21 cellular contexts compared by ENCODE assay signal in the genomic region with DNA sequence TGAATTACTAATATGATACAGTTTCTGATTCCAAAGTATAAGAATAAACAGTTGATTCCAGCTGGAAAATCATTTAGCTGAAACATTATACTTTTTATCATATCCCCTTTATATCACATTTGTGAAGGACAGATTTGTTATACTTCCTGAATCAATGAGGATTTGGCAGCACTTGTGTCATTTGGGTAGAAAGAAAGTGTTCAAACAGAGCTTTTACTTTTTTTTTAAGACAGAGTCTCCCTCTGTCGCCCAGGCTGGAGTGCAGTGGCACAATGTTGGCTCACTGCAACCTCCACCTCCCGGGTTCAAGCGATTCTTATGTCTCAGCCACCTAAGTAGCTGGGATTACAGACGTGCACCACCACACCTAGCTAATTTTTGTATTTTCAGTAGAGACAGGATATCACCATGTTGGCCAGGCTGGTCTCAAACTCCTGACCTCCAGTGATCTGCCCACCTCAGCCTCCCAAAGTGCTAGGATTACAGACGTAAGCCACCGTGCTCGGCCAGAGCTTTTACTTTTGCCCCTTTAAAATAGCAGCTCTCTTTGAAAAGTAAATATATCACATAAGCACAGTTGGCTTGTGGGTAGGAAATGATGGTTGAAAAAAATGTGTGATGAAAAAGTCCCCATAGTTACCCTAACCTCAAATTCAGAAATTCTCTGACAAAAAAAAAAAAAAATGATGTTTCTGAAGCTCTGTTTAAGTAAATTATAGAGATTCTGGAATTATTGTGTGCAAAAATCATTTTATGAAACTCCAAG.
"Had no signal": no experiment of that assay in that cellular context is flagged by ENCODE, and none has a peak within 500 bp of the region (broad histone marks: within the 10 kb centered on the region; RNA-seq: fewer than 3 reads in every experiment).

No MANE protein-coding gene starts in this region.

- H3K27ac Mint-ChIP-seq: effector memory CD8-positive, alpha-beta T cell; mesothelial cell of epicardium; nephron progenitor cell; stimulated activated naive B cell treated with anti-CD40 and anti-IgM and Interleukin-4, amounts not matched to agents 10 μg/mL and 1 μg/mL and 100 μg/mL, for 72 hours; stimulated activated naive CD8-positive, alpha-beta T cell treated with anti-CD3 and anti-CD28 coated beads, Interleukin-15, Interleukin-2, amounts not matched to agents 100 ng/mL and 50 ng/mL, for 24 hours had no signal

- H3K4me3 Mint-ChIP-seq: effector memory CD8-positive, alpha-beta T cell; mesothelial cell of epicardium; naive B cell; nephron progenitor cell; stimulated activated naive B cell treated with anti-CD40 and anti-IgM and Interleukin-4, amounts not matched to agents 10 μg/mL and 1 μg/mL and 100 μg/mL, for 72 hours; stimulated activated naive CD8-positive, alpha-beta T cell treated with anti-CD3 and anti-CD28 coated beads, Interleukin-15, Interleukin-2, amounts not matched to agents 100 ng/mL and 50 ng/mL, for 24 hours had no signal

- DNase-seq: dermis blood vessel endothelial cell; effector memory CD8-positive, alpha-beta T cell; erythroblast; esophagus squamous epithelium; kidney; left lung; mesenchymal stem cell; mucosa of descending colon; naive B cell; nephron progenitor cell; nucleus accumbens; posterior cingulate gyrus; psoas muscle; right cardiac atrium; spleen; stimulated activated naive B cell treated with anti-CD40 and anti-IgM and Interleukin-4, amounts not matched to agents 10 μg/mL and 1 μg/mL and 100 μg/mL, for 72 hours; transverse colon; upper lobe of right lung; uterus had no signal

- H3K9me3 Mint-ChIP-seq: effector memory CD8-positive, alpha-beta T cell; mesothelial cell of epicardium; naive B cell; nephron progenitor cell; stimulated activated naive B cell treated with anti-CD40 and anti-IgM and Interleukin-4, amounts not matched to agents 10 μg/mL and 1 μg/mL and 100 μg/mL, for 72 hours; stimulated activated naive CD8-positive, alpha-beta T cell treated with anti-CD3 and anti-CD28 coated beads, Interleukin-15, Interleukin-2, amounts not matched to agents 100 ng/mL and 50 ng/mL, for 24 hours had no signal

- ATAC-seq: effector memory CD8-positive, alpha-beta T cell; left lung; mucosa of descending colon; psoas muscle; right cardiac atrium; stimulated activated naive B cell treated with anti-CD40 and anti-IgM and Interleukin-4, amounts not matched to agents 10 μg/mL and 1 μg/mL and 100 μg/mL, for 72 hours; upper lobe of right lung had no signal

- H3K4me1 Mint-ChIP-seq: mesothelial cell of epicardium; naive B cell; stimulated activated naive B cell treated with anti-CD40 and anti-IgM and Interleukin-4, amounts not matched to agents 10 μg/mL and 1 μg/mL and 100 μg/mL, for 72 hours had no signal

- H3K36me3 Mint-ChIP-seq: mesothelial cell of epicardium; naive B cell; stimulated activated naive B cell treated with anti-CD40 and anti-IgM and Interleukin-4, amounts not matched to agents 10 μg/mL and 1 μg/mL and 100 μg/mL, for 72 hours had no signal
